Comparison of ENCODE assay signal across 1 cellular context in genomic region chr6:6676910-6677441, GRCh38.
TF ChIP-seq lines count a peak whose summit lies in the region.

No MANE protein-coding gene starts in this region.

TF ChIP-seq in K562, 482 proteins besides CTCF, POLR2A, EP300 and RAD21 (continued from another document and continues in another):
- TF ChIP-seq RREB1 (CRISPR knock-in tag; IDR thresholded peaks at IDR 0.05): 0 out of 2 replicates have a peak, but pooled peaks have one; percentile 47
- TF ChIP-seq SAFB (IDR thresholded peaks at IDR 0.05; ENCODE audit: borderline replicate concordance, low read depth, low read length): no peak
- TF ChIP-seq ARID3A (IDR thresholded peaks at IDR 0.05; ENCODE audit: borderline replicate concordance, low read depth, low read length): 0 out of 2 replicates have a peak, but pooled peaks have one; percentile 39
- TF ChIP-seq POLR3G (IDR thresholded peaks at IDR 0.05; ENCODE audit: extremely low read depth, insufficient read length, insufficient replicate concordance): no peak
- TF ChIP-seq ZBTB33 (CRISPR knock-in tag; IDR thresholded peaks at IDR 0.05): no peak
- no peak for TF ChIP-seq POU5F1 (IDR thresholded peaks at IDR 0.05; ENCODE audit: borderline replicate concordance, low read depth, low read length, partially characterized antibody)
- no peak for TF ChIP-seq TEAD2 (tag; IDR thresholded peaks at IDR 0.05)
- peak; percentile 45; the same call in 1 of the 2 replicates for TF ChIP-seq CXXC5 (CRISPR knock-in tag; IDR thresholded peaks at IDR 0.05)
- TF ChIP-seq KLF6 (CRISPR knock-in tag; IDR thresholded peaks at IDR 0.05; ENCODE audit: borderline replicate concordance): no peak
- TF ChIP-seq MLLT1 (IDR thresholded peaks at IDR 0.05): no peak
- TF ChIP-seq CTBP1 (IDR thresholded peaks at IDR 0.05; ENCODE audit: borderline replicate concordance): peak; percentile 68; the same call in 1 of the 2 replicates
- no peak for TF ChIP-seq RB1 (IDR thresholded peaks at IDR 0.05; ENCODE audit: low read depth)
- TF ChIP-seq ZNF764 (CRISPR knock-in tag; IDR thresholded peaks at IDR 0.05; ENCODE audit: low read depth): 0 out of 2 replicates have a peak, but pooled peaks have one; percentile 38
- TF ChIP-seq PTBP1 (IDR thresholded peaks at IDR 0.05; ENCODE audit: low read depth, low read length): no peak
- no peak for TF ChIP-seq ZNF41 (CRISPR knock-in tag; conservative IDR thresholded peaks at IDR 0.05)
- no peak for TF ChIP-seq ZNF780A (CRISPR knock-in tag; IDR thresholded peaks at IDR 0.05)
- no peak for TF ChIP-seq NCOA1 (IDR thresholded peaks at IDR 0.05; ENCODE audit: low read depth)
- TF ChIP-seq CBX8 (IDR thresholded peaks at IDR 0.05; ENCODE audit: borderline replicate concordance, extremely low read depth, low read depth, low read length, poor library complexity, severe bottlenecking): no peak
- peak; percentile 64 for TF ChIP-seq DPF2 (IDR thresholded peaks at IDR 0.05)
- TF ChIP-seq HDAC2 (IDR thresholded peaks at IDR 0.05): 0 out of 2 replicates have a peak, but pooled peaks have one; percentile 25
- TF ChIP-seq PHB (CRISPR knock-in tag; IDR thresholded peaks at IDR 0.05): no peak
- TF ChIP-seq ZNF436 (CRISPR knock-in tag; IDR thresholded peaks at IDR 0.05): no peak
- TF ChIP-seq NEUROD1 (IDR thresholded peaks at IDR 0.05; ENCODE audit: borderline replicate concordance, low read depth, low read length, partially characterized antibody): no peak
- no peak for TF ChIP-seq GTF2A2 (tag; IDR thresholded peaks at IDR 0.05)
- no peak for TF ChIP-seq NR4A1 (CRISPR knock-in tag; IDR thresholded peaks at IDR 0.05)
- TF ChIP-seq NR4A1 (tag; IDR thresholded peaks at IDR 0.05): no peak
- TF ChIP-seq FUS (optimal IDR thresholded peaks at IDR 0.05; ENCODE audit: low read depth, low read length): no peak
- TF ChIP-seq EHMT2 (IDR thresholded peaks at IDR 0.05): no peak
- peak; percentile 75 for TF ChIP-seq ETV1 (tag; conservative IDR thresholded peaks at IDR 0.05; ENCODE audit: low read depth)
- TF ChIP-seq ZNF274 (IDR thresholded peaks at IDR 0.05; ENCODE audit: borderline replicate concordance, low read depth, low read length): no peak
- TF ChIP-seq SMAD2 (IDR thresholded peaks at IDR 0.05; ENCODE audit: low read depth, low read length): no peak
- no peak for TF ChIP-seq ZNF124 (CRISPR knock-in tag; IDR thresholded peaks at IDR 0.05)
- TF ChIP-seq CCNT2 (IDR thresholded peaks at IDR 0.05; ENCODE audit: borderline replicate concordance, extremely low read depth, insufficient read length, low read depth, low read length): no peak
- TF ChIP-seq CHD1 (IDR thresholded peaks at IDR 0.05; ENCODE audit: low read length): no peak
- no peak for TF ChIP-seq SIN3B (IDR thresholded peaks at IDR 0.05; ENCODE audit: low read depth)
- no peak for TF ChIP-seq SETDB1 (IDR thresholded peaks at IDR 0.05; ENCODE audit: low read length)
- TF ChIP-seq ZNF592 (IDR thresholded peaks at IDR 0.05): peak; percentile 29; the same call in 1 of the 2 replicates
- TF ChIP-seq ZNF707 (CRISPR knock-in tag; conservative IDR thresholded peaks at IDR 0.05): no peak
- TF ChIP-seq HNRNPUL1 (IDR thresholded peaks at IDR 0.05; ENCODE audit: low read length): no peak
- TF ChIP-seq SMC3 (conservative IDR thresholded peaks at IDR 0.05; ENCODE audit: insufficient read depth, low read depth, low read length): peak; percentile 90
- TF ChIP-seq LCOR (CRISPR knock-in tag; IDR thresholded peaks at IDR 0.05): no peak
- no peak for TF ChIP-seq SRSF9 (IDR thresholded peaks at IDR 0.05; ENCODE audit: borderline replicate concordance, low read depth, low read length)
- 0 out of 2 replicates have a peak, but pooled peaks have one; percentile 61 for TF ChIP-seq E2F1 (CRISPR knock-in tag; IDR thresholded peaks at IDR 0.05)
- no peak for TF ChIP-seq USF2 (CRISPR knock-in tag; IDR thresholded peaks at IDR 0.05)
- TF ChIP-seq BCOR (IDR thresholded peaks at IDR 0.05): no peak
- TF ChIP-seq PHB2 (IDR thresholded peaks at IDR 0.05; ENCODE audit: low read depth): no peak
- peak; percentile 58; the same call in 1 of the 2 replicates for TF ChIP-seq JUND (IDR thresholded peaks at IDR 0.05; ENCODE audit: borderline replicate concordance, low read depth, low read length)
- peak; percentile 70; the same call in 2 of the 3 replicates for TF ChIP-seq JUND (tag; IDR thresholded peaks at IDR 0.05; ENCODE audit: borderline replicate concordance, low read depth, low read length)
- 0 out of 2 replicates have a peak, but pooled peaks have one; percentile 41 for TF ChIP-seq NBN (IDR thresholded peaks at IDR 0.05; ENCODE audit: low read depth)
- TF ChIP-seq RBM25 (IDR thresholded peaks at IDR 0.05; ENCODE audit: low read depth, low read length, severe bottlenecking): no peak
